ENCODE assay signal across 8 cellular contexts in the genomic region with DNA sequence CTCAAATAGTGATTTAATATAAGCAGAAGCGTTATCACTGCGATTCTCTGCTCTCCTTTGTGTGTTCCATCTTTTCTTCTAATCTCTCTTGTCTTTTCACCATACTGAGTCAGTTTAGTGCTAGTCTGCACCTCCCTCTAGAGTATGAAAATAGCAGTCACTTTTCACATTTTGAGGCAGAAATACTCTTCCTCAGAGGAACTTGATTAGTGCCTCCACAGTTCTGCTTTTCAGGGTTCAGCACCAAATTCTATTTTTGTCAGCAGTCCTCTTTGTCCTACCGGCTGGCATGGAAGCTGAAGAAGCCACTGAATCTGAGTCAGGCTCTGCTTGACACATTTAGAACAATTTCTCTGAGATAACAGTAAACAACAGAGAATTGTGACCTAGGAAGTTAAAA. TPM values are rescaled to one million over a fixed set of nuclear protein-coding genes. Genes with fewer than 3 reads are reported as not detected.
A peak's percentile ranks its signal among the peaks of the same experiment; 100 is the strongest.
DNase-seq lines count a peak whose midpoint lies in the region; ATAC-seq, FAIRE-seq and TF ChIP-seq lines count a peak whose summit lies in the region.

No MANE protein-coding gene starts in this region.

- TF ChIP-seq CTCF in astrocyte of the spinal cord (IDR thresholded peaks at IDR 0.05; ENCODE audit: low read depth, low read length) = peak; percentile 54
- peak; percentile 35 for TF ChIP-seq CTCF in retinal pigment epithelial cell (conservative IDR thresholded peaks at IDR 0.05; ENCODE audit: low read depth, low read length)
- TF ChIP-seq CTCF in gastrocnemius medialis (IDR thresholded peaks at IDR 0.05 in 4 of 5, conservative IDR thresholded peaks at IDR 0.05 in 1 of 5) = peak in 1 of 5 experiments; percentile 7

- H3K4me3 ChIP-seq in astrocyte of the spinal cord (ENCODE audit: low read depth, low read length) = no peak overlapping the region
- H3K4me3 ChIP-seq in retinal pigment epithelial cell (ENCODE audit: low read length) = no peak overlapping the region
- H3K4me3 ChIP-seq in gastrocnemius medialis = no peak overlapping the region

- TF ChIP-seq POLR2A in gastrocnemius medialis (IDR thresholded peaks at IDR 0.05) = no peak

- FAIRE-seq in GM18507 (lab: Jason Lieb, UNC) = peak; percentile 44

- H3K4me1 ChIP-seq in gastrocnemius medialis = no peaks in the 10 kb centered on the region

- no peaks in the 10 kb centered on the region for H3K9me3 ChIP-seq in gastrocnemius medialis

- no peaks in the 10 kb centered on the region for H3K27me3 ChIP-seq in gastrocnemius medialis

- intact Hi-C loops in gastrocnemius medialis (cut with DNase I; ENCODE audit: low total_unique reads) = no loop called here

- no peaks in the 10 kb centered on the region for H3K36me3 ChIP-seq in gastrocnemius medialis

- DNase-seq in GM18507 (ENCODE audit: extremely low spot score, insufficient read length, low read depth) (no peak), NAMALWA (ENCODE audit: low spot score) (peak; percentile 65), astrocyte of the spinal cord (ENCODE audit: low read depth, low spot score) (peak; percentile 50), retinal pigment epithelial cell (ENCODE audit: low read depth) (no peak), NCI-H1417 treated with DMSO at 0.1 percent for 48 hours (lab: John Stamatoyannopoulos, UW) (no peak), gastrocnemius medialis (no peak), NCI-H2029 (lab: John Stamatoyannopoulos, UW) (no peak), GM19238 (ENCODE audit: insufficient read length, low spot score) (no peak)

- no peak overlapping the region for H3K27ac ChIP-seq in gastrocnemius medialis

- in situ Hi-C loops in astrocyte of the spinal cord (cut with HindIII; ENCODE audit: low sequenced_read_pairs) = no loop called here
- in situ Hi-C loops in gastrocnemius medialis (cut with MboI; ENCODE audit: low sequenced_read_pairs in 4 of 4) = loop anchor here in 2 of 4 donors (25.0 kb wide), 2 partner anchors 329 to 829 kb away; no protein-coding TSS in a partner anchor

- ATAC-seq in gastrocnemius medialis = no peak

RNA-seq across cellular contexts. Expression of gene ANKRD17, which starts 49.7 kb away (rescaled TPM):
- total RNA-seq in gastrocnemius medialis = 10 to 100 TPM; 40.8 to 68.5 (median 54.8) TPM

Comparison
In these comparisons a context has a peak if more than half of its experiments do, and no peak if none do; other contexts are left out.
1. DNase-seq: peak in NAMALWA (single experiment) and astrocyte of the spinal cord (single experiment); none in GM18507 (single experiment), retinal pigment epithelial cell (single experiment), NCI-H1417 treated with DMSO at 0.1 percent for 48 hours (single experiment), gastrocnemius medialis (0 of 2), NCI-H2029 (single experiment) and GM19238 (single experiment).